ENCODE assay signal across 26 cellular contexts in the genomic region with DNA sequence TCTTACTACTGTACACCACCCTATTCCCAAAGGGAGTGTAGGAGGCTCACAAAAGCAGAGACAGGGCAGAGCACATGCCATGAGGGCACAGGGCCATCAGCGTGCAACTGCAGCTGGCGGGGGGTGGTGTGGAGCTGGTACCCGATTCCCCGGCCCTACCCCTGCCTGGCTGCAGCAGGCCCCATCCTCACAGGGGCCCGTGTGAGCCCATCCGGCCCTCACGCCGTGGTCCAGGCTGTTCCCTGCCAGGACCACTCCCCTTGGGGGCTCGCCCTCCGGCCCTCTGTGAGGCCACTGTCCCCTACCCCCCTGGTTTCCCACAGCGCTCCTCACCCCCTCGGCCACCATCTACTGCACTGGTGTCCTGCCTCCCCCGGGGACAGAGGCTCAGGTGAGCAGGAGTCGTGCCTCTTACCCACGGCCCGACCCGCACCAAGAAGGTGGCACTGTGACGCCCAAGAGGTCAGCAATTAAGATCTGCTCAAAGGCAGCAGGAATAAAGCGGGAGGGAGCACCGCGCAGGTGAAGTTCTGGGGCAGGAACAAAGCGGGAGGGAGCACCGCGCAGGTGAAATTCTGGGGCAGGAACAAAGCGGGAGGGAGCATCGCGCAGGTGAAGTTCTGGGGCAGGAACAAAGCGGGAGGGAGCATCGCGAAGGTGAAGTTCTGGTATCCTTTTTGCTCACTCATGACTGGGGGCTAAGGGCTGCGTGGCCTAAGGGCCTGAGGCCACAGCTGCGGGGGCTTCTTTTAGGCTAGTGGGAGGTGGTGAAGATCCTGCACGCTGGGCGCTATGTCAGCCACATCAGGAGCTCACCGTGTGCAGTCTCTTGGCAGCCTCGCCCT. TPM values are rescaled to one million over a fixed set of nuclear protein-coding genes. Genes with fewer than 3 reads are reported as not detected.
DNase-seq lines count a peak whose midpoint lies in the region; ATAC-seq, FAIRE-seq and TF ChIP-seq lines count a peak whose summit lies in the region.
"Had no signal": no experiment of that assay in that cellular context is flagged by ENCODE, and none has a peak within 500 bp of the region (broad histone marks: within the 10 kb centered on the region; RNA-seq: fewer than 3 reads in every experiment).

No MANE protein-coding gene starts in this region.

- H2BK120ac ChIP-seq in neuronal stem cell (ENCODE audit: low read depth, low read length) = no peak overlapping the region

- H3K36me3 ChIP-seq in neuronal stem cell (replicated peaks in 1 of 2; ENCODE audit: control insufficient read depth in 2 of 2, insufficient read depth in 2 of 2, low read length in 2 of 2) (peaks cover 55 to 69% of the 10 kb centered on the region in 2 donors), upper lobe of left lung (peaks cover 27 to 71% (median 64%) of the 10 kb centered on the region in 4 donors), thyroid gland (peaks cover 57 to 62% of the 10 kb centered on the region in 2 donors)

- H3K27ac Mint-ChIP-seq in glutamatergic neuron (ENCODE audit: unreplicated experiment) = no peak overlapping the region
- no peak overlapping the region for H3K27ac Mint-ChIP-seq in mesothelial cell of epicardium
- H3K27ac Mint-ChIP-seq: activated B cell treated with CpG ODN at 0.5 μM for 24 hours; T-helper 2 cell treated with Interferon-gamma antibody and Interleukin-4, amounts not matched to agents 5 μg/mL and 100 μg/mL, for 36 hours had no signal

- peaks cover 4 to 5% of the 10 kb centered on the region in 2 donors for H3K4me1 ChIP-seq in neuronal stem cell (ENCODE audit: control insufficient read depth in 2 of 2, insufficient read depth in 1 of 2, low read depth in 1 of 2, low read length in 2 of 2)
- H3K4me1 ChIP-seq in upper lobe of left lung = peaks cover 12 to 19% (median 14%) of the 10 kb centered on the region in 4 donors
- peaks cover 10 to 14% of the 10 kb centered on the region in 2 donors for H3K4me1 ChIP-seq in thyroid gland

- no peak for ATAC-seq in upper lobe of left lung (ENCODE audit: low FRiP score in 2 of 2)
- ATAC-seq: foreskin keratinocyte, HCT116, SK-N-SH treated with all-trans-retinoic acid at 6 μM for 48 hours had no signal

- no peak for TF ChIP-seq EP300 in upper lobe of left lung (IDR thresholded peaks at IDR 0.05)

- H3K4me3 Mint-ChIP-seq in glutamatergic neuron (ENCODE audit: unreplicated experiment) = peak overlapping the region; percentile 39
- no peak overlapping the region for H3K4me3 Mint-ChIP-seq in mesothelial cell of epicardium
- H3K4me3 Mint-ChIP-seq: activated B cell treated with CpG ODN at 0.5 μM for 24 hours had no signal

- H3K9me3 Mint-ChIP-seq in glutamatergic neuron (ENCODE audit: unreplicated experiment) = peaks cover 23% of the 10 kb centered on the region
- H3K9me3 Mint-ChIP-seq in mesothelial cell of epicardium = no peaks in the 10 kb centered on the region
- H3K9me3 Mint-ChIP-seq: activated B cell treated with CpG ODN at 0.5 μM for 24 hours; T-helper 2 cell treated with Interferon-gamma antibody and Interleukin-4, amounts not matched to agents 5 μg/mL and 100 μg/mL, for 36 hours had no signal

- FAIRE-seq in GM12892 (lab: Jason Lieb, UNC) = no peak

- H3K18ac ChIP-seq in neuronal stem cell (ENCODE audit: low read length) = no peak overlapping the region

- H3K23ac ChIP-seq in neuronal stem cell (ENCODE audit: low read depth, low read length, poor library complexity) = no peak overlapping the region

- H3K27me3 ChIP-seq in neuronal stem cell (ENCODE audit: control insufficient read depth in 3 of 3, insufficient read depth in 3 of 3, low read depth in 1 of 3, low read length in 3 of 3) = no peaks in the 10 kb centered on the region
- no peaks in the 10 kb centered on the region for H3K27me3 ChIP-seq in upper lobe of left lung
- H3K27me3 ChIP-seq in thyroid gland = no peaks in the 10 kb centered on the region
- H3K27me3 ChIP-seq: dorsolateral prefrontal cortex, foreskin keratinocyte, neutrophil had no signal

- H3K4ac ChIP-seq in neuronal stem cell (ENCODE audit: low read length) = no peak overlapping the region

- no peak overlapping the region for H2AFZ ChIP-seq in neuronal stem cell (ENCODE audit: low read length)

- H3K9me3 ChIP-seq in neuronal stem cell (replicated peaks in 1 of 2; ENCODE audit: control insufficient read depth in 2 of 2, insufficient read depth in 1 of 2, low read depth in 1 of 2, low read length in 2 of 2) (no peaks in the 10 kb centered on the region), upper lobe of left lung (no peaks in the 10 kb centered on the region), thyroid gland (no peaks in the 10 kb centered on the region)
- H3K9me3 ChIP-seq: neutrophil had no signal

- H3K36me3 Mint-ChIP-seq in glutamatergic neuron (ENCODE audit: unreplicated experiment) (peaks cover 13% of the 10 kb centered on the region), mesothelial cell of epicardium (peaks cover 26% of the 10 kb centered on the region)

- no peak overlapping the region for H4K8ac ChIP-seq in neuronal stem cell (ENCODE audit: low read depth, low read length)

- no peak overlapping the region for H4K91ac ChIP-seq in neuronal stem cell (ENCODE audit: low read depth, low read length, poor library complexity)

- H2BK15ac ChIP-seq in neuronal stem cell (ENCODE audit: low read length) = no peak overlapping the region

- TF ChIP-seq POLR2A in upper lobe of left lung (IDR thresholded peaks at IDR 0.05) (no peak), thyroid gland (IDR thresholded peaks at IDR 0.05) (no peak), GM12892 (IDR thresholded peaks at IDR 0.05; ENCODE audit: low read depth, low read length) (no peak)

- H3K4me3 ChIP-seq in neuronal stem cell (ENCODE audit: low read length in 2 of 2) (no peak overlapping the region), upper lobe of left lung (no peak overlapping the region), thyroid gland (replicated peaks in 1 of 3) (no peak overlapping the region)
- H3K4me3 ChIP-seq: dorsolateral prefrontal cortex had no signal

- peak; percentile 53 for DNase-seq in activated effector memory CD4-positive, alpha-beta T cell treated with anti-CD3 and anti-CD28 coated beads, Interleukin-2, amount 50 U/mL, for 16 hours
- no peak for DNase-seq in activated effector memory CD4-positive, alpha-beta T cell treated with Interleukin-2 at 50 U/mL for 16 hours
- no peak for DNase-seq in glutamatergic neuron
- no peak for DNase-seq in neuronal stem cell (ENCODE audit: low spot score)
- peak; percentile 11 to 64 for DNase-seq in upper lobe of left lung
- DNase-seq in thyroid gland = no peak
- no peak for DNase-seq in mesothelial cell of epicardium (ENCODE audit: low spot score in 2 of 2, unreplicated experiment in 2 of 2)
- no peak for DNase-seq in GM12892 (ENCODE audit: insufficient read length)
- DNase-seq: activated B cell treated with CpG ODN at 0.5 μM for 24 hours; activated naive CD4-positive, alpha-beta T cell; anterior cingulate cortex; caudate nucleus; DMS 273 treated with DMSO at 0.1 percent for 48 hours; erythroblast; foreskin keratinocyte; midbrain; NCI-H1092 treated with DMSO at 0.1 percent for 48 hours; NCI-H2081; NK-92 treated with Interleukin-12 subunit alpha and Interleukin-12 subunit beta, amount 100 ng/mL, for 24 hours; RPMI8226; stimulated activated CD8-positive, alpha-beta memory T cell treated with anti-CD3 and anti-CD28 coated beads, Interleukin-4, amount 100 ng/mL, for 48 hours had no signal

- no peak overlapping the region for H2BK12ac ChIP-seq in neuronal stem cell (ENCODE audit: low read length)

- peaks cover 18% of the 10 kb centered on the region for H3K79me1 ChIP-seq in neuronal stem cell (ENCODE audit: low read depth, low read length)

- no peak overlapping the region for H2AK5ac ChIP-seq in neuronal stem cell (ENCODE audit: low read depth, low read length)

- TF ChIP-seq CTCF in glutamatergic neuron (IDR thresholded peaks at IDR 0.05; ENCODE audit: partially characterized antibody, unreplicated experiment) (no peak), upper lobe of left lung (IDR thresholded peaks at IDR 0.05) (no peak), thyroid gland (IDR thresholded peaks at IDR 0.05) (no peak), mesothelial cell of epicardium (IDR thresholded peaks at IDR 0.05; ENCODE audit: unreplicated experiment) (no peak)

- H3K4me1 Mint-ChIP-seq in glutamatergic neuron (ENCODE audit: low read depth, unreplicated experiment) (peaks cover 47% of the 10 kb centered on the region), mesothelial cell of epicardium (peaks cover 9% of the 10 kb centered on the region)

- WGBS in neuronal stem cell (ENCODE audit: extremely low coverage in 2 of 2, insufficient read length in 2 of 2, insufficient replicate concordance in 1 of 2), 2 donors = no CpG with 5 or more reads among the region's 36 CpGs
- WGBS in upper lobe of left lung, 2 donors = 94 to 95% methylated on average over 29 to 36 of the region's 36 CpGs
- WGBS in thyroid gland, 2 donors = 92 to 93% methylated on average over 27 to 29 of the region's 36 CpGs

- H3K14ac ChIP-seq in neuronal stem cell (ENCODE audit: low read length) = no peak overlapping the region

- H3K27ac ChIP-seq in neuronal stem cell (replicated peaks; ENCODE audit: low read length) (no peak overlapping the region), upper lobe of left lung (no peak overlapping the region), thyroid gland (no peak overlapping the region)
- H3K27ac ChIP-seq: dorsolateral prefrontal cortex, foreskin keratinocyte, neutrophil had no signal

- no peak overlapping the region for H2BK5ac ChIP-seq in neuronal stem cell (ENCODE audit: low read length)

- H3K9ac ChIP-seq in neuronal stem cell (ENCODE audit: low read depth, low read length, poor library complexity) = peak overlapping the region; percentile 3

- no peak overlapping the region for H3K4me2 ChIP-seq in neuronal stem cell (ENCODE audit: insufficient read depth, low read length, poor library complexity, severe bottlenecking)

- H3K27me3 Mint-ChIP-seq in glutamatergic neuron (ENCODE audit: unreplicated experiment) (peaks cover 14% of the 10 kb centered on the region), mesothelial cell of epicardium (ENCODE audit: low read depth) (no peaks in the 10 kb centered on the region)
- H3K27me3 Mint-ChIP-seq: activated B cell treated with CpG ODN at 0.5 μM for 24 hours had no signal

- intact Hi-C loops in thyroid gland (cut with DNase I) = loop anchor here (10.0 kb wide), 2 partner anchors 311 to 339 kb away; a partner anchor contains a TSS

RNA-seq across cellular contexts. Expression of a gene that starts 3.9 kb away (rescaled TPM):
- 31.9 TPM for total RNA-seq in glutamatergic neuron (ENCODE audit: unreplicated experiment)
- polyA plus RNA-seq in neuronal stem cell (2013, experiment 1 of 2) = 33.3 TPM
- 32.4 TPM for polyA plus RNA-seq in neuronal stem cell (2013, experiment 2 of 2)
- total RNA-seq in upper lobe of left lung = 10 to 100 TPM; 19.9 to 89.1 (median 32.5) TPM
- 10 to 100 TPM; 20.2 to 52.2 (median 40.5) TPM for total RNA-seq in thyroid gland
- 62.5 to 64.7 TPM (median 63.4 TPM) in 3 replicates for total RNA-seq in mesothelial cell of epicardium
- 8.8 TPM for polyA plus RNA-seq in GM12892 (2012; ENCODE audit: missing spikeins)

Comparison
In these comparisons a context has a peak if more than half of its experiments do, and no peak if none do; other contexts are left out.
1. DNase-seq: peak in activated effector memory CD4-positive, alpha-beta T cell treated with anti-CD3 and anti-CD28 coated beads, Interleukin-2, amount 50 U/mL, for 16 hours (single experiment) and upper lobe of left lung (2 of 2); none in activated effector memory CD4-positive, alpha-beta T cell treated with Interleukin-2 at 50 U/mL for 16 hours (single experiment), glutamatergic neuron (single experiment), neuronal stem cell (single experiment), thyroid gland (0 of 2), mesothelial cell of epicardium (0 of 2) and GM12892 (single experiment).